ENCODE assay signal across 8 cellular contexts in genomic region chr4:13483142-13484044, GRCh38.
A peak's percentile ranks its signal among the peaks of the same experiment; 100 is the strongest.
DNase-seq lines count a peak whose midpoint lies in the region; ATAC-seq and TF ChIP-seq lines count a peak whose summit lies in the region.

No MANE protein-coding gene starts in this region.

- no CpG with 5 or more reads among the region's 38 CpGs for WGBS in iPS DF 6.9 (ENCODE audit: insufficient coverage, insufficient read length)

- CTCF ChIA-PET in RWPE1 (lab: Yijun Ruan, JAX) = interaction anchor here (0.8 kb wide), 1 partner anchor 1976 kb away, joined by 4 read pairs; no protein-coding TSS in a partner anchor

- ATAC-seq in GM19467 (IDR thresholded peaks at IDR 0.05; ENCODE audit: unreplicated experiment) (peak; percentile 2), HG03575 (IDR thresholded peaks at IDR 0.05; ENCODE audit: extremely low read depth, insufficient number of reproducible peaks, low FRiP score, unreplicated experiment) (peak; percentile 1)

- H3K9me3 ChIP-seq in iPS DF 6.9 (ENCODE audit: control insufficient read depth, insufficient read depth, low read length) = no peaks in the 10 kb centered on the region

- TF ChIP-seq CTCF in RWPE1 (conservative IDR thresholded peaks at IDR 0.05; ENCODE audit: low read depth) (no peak), brain microvascular endothelial cell (IDR thresholded peaks at IDR 0.05; ENCODE audit: low read depth, low read length, missing control alignments) (no peak), GM13976 (IDR thresholded peaks at IDR 0.05; ENCODE audit: borderline replicate concordance, control extremely low read depth, extremely low read depth, insufficient read depth, missing control alignments) (no peak)

- H3K27ac ChIP-seq in RWPE1 (peak overlapping the region; percentile 88), brain microvascular endothelial cell (peak overlapping the region; percentile 100), iPS DF 6.9 (ENCODE audit: low read length) (no peak overlapping the region)

- H3K27me3 ChIP-seq in brain microvascular endothelial cell (replicated peaks) (no peaks in the 10 kb centered on the region), iPS DF 6.9 (ENCODE audit: control insufficient read depth, insufficient read depth, low read length) (no peaks in the 10 kb centered on the region)

- H3K4me1 ChIP-seq in iPS DF 6.9 (ENCODE audit: control insufficient read depth, insufficient read depth, low read length) = no peaks in the 10 kb centered on the region

- in situ Hi-C loops in brain microvascular endothelial cell (cut with HindIII; ENCODE audit: low pct_ligation_motif_present, low sequenced_read_pairs) (no loop called here), GM13976 (cut with MboI; ENCODE audit: low sequenced_read_pairs, unreplicated experiment) (no loop called here)

- H3K36me3 ChIP-seq in brain microvascular endothelial cell (replicated peaks) (no peaks in the 10 kb centered on the region), iPS DF 6.9 (ENCODE audit: control insufficient read depth, insufficient read depth, low read length) (no peaks in the 10 kb centered on the region)

- H3K4me3 ChIP-seq in brain microvascular endothelial cell (ENCODE audit: low read depth, low read length) = peak overlapping the region; percentile 81
- peak overlapping the region; percentile 91 for H3K4me3 ChIP-seq in iPS DF 6.9 (ENCODE audit: low read length)

- DNase-seq in DMS53 (lab: John Stamatoyannopoulos, UW) = peak; percentile 79
- DNase-seq in RWPE1 (ENCODE audit: low spot score) = peak; percentile 27
- peak; percentile 45 for DNase-seq in brain microvascular endothelial cell
- DNase-seq in iPS DF 6.9 (ENCODE audit: low read depth, low spot score) = no peak
- peak; percentile 84 for DNase-seq in retina
- DNase-seq in GM13976 (ENCODE audit: low spot score) = no peak

- POLR2A ChIA-PET in RWPE1 (lab: Yijun Ruan, JAX; ENCODE audit: low non-redundant PET) = no interaction called here

Comparison
In these comparisons a context has a peak if more than half of its experiments do, and no peak if none do; other contexts are left out.
1. DNase-seq: peak in DMS53 (single experiment), RWPE1 (single experiment), brain microvascular endothelial cell (single experiment) and retina (single experiment); none in iPS DF 6.9 (single experiment) and GM13976 (single experiment).